19 cellular contexts compared by ENCODE assay signal in the genomic region with DNA sequence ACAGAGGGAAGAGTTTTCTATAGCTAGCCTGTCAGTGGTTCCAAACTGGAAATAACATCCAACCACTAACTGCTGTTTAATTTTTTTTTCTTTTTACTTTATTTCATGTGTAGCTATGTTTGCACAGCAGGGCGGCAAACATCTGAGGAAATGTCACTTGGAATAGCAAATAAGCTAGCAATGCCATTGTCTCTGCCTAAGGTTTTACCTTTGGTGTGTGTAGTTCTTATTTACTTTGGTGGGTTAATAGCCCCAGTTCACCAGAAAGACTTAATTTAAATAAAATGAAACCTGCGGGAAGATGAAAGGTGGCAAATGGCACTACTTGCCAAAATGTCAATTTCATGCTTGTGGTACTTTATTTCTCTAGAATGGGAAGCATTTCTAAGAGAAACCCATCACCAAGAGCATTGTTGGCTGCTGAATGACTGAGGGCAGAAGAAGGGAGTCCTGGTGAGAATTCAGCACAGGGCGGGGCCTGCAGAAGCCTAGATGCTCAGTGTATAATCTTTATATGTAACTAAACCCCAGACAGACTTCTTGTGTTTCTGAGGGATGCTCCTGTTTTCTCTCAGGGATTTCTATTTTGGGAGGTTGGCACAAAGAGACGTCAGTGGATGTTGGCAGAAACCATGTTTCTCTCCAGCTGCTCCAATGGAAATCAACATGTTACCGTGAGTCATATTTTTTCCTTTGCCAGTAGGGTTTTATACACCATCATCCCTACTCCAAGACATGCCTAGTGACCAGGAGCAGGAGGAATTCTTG.
DNase-seq lines count a peak whose midpoint lies in the region; ATAC-seq and TF ChIP-seq lines count a peak whose summit lies in the region.
"Had no signal": no experiment of that assay in that cellular context is flagged by ENCODE, and none has a peak within 500 bp of the region (broad histone marks: within the 10 kb centered on the region; RNA-seq: fewer than 3 reads in every experiment).

No MANE protein-coding gene starts in this region.

- H3K27ac Mint-ChIP-seq in chondrocyte (ENCODE audit: unreplicated experiment), result no peak overlapping the region
- H3K27ac Mint-ChIP-seq: activated naive CD8-positive, alpha-beta T cell had no signal

- peak; percentile 44 for DNase-seq in LHCN-M2 (ENCODE audit: low read depth)
- no peak for DNase-seq in coronary artery (ENCODE audit: low spot score)
- no peak for DNase-seq in right lobe of liver
- DNase-seq in superior temporal gyrus (ENCODE audit: extremely low spot score), result peak; percentile 71
- no peak for DNase-seq in NOMO-1 treated with DMSO at 0.1 percent for 48 hours (lab: John Stamatoyannopoulos, UW; ENCODE audit: unreplicated experiment)
- no peak for DNase-seq in activated CD8-positive, alpha-beta memory T cell treated with anti-CD3 and anti-CD28 coated beads, Interleukin-2, amount 50 U/mL, for 48 hours
- no peak for DNase-seq in chondrocyte (ENCODE audit: low spot score)
- DNase-seq: Calu3; cortex of kidney; kidney glomerular epithelial cell; NCI-H146; NCI-H774; PC-9; stimulated activated CD4-positive, alpha-beta T cell treated with anti-CD3 and anti-CD28 coated beads, Interleukin-1b, Interleukin-23, amount 100 ng/mL, for 48 hours; stimulated activated naive CD4-positive, alpha-beta T cell treated with Interleukin-2 at 50 U/mL for 16 hours; upper lobe of left lung had no signal

- H3K4me1 Mint-ChIP-seq in chondrocyte (ENCODE audit: low read depth), result no peaks in the 10 kb centered on the region

- H3K36me3 ChIP-seq in right lobe of liver, result no peaks in the 10 kb centered on the region
- H3K36me3 ChIP-seq: SJSA1, upper lobe of left lung had no signal

- intact Hi-C loops in right lobe of liver (cut with DNase I), result no loop called here

- peaks cover 0 to 4% (median 0%) of the 10 kb centered on the region in 4 donors for H3K4me1 ChIP-seq in right lobe of liver
- H3K4me1 ChIP-seq: SJSA1, upper lobe of left lung had no signal

- no peak for TF ChIP-seq POLR2A in right lobe of liver (IDR thresholded peaks at IDR 0.05)

- H3K9me3 Mint-ChIP-seq in chondrocyte (ENCODE audit: low read depth), result no peaks in the 10 kb centered on the region

- no peaks in the 10 kb centered on the region for H3K27me3 ChIP-seq in right lobe of liver
- H3K27me3 ChIP-seq: SJSA1, upper lobe of left lung had no signal

- no peak overlapping the region for H3K4me3 Mint-ChIP-seq in chondrocyte (ENCODE audit: unreplicated experiment)
- H3K4me3 Mint-ChIP-seq: activated naive CD8-positive, alpha-beta T cell had no signal

- no peak overlapping the region for H3K4me3 ChIP-seq in coronary artery
- no peak overlapping the region for H3K4me3 ChIP-seq in right lobe of liver
- H3K4me3 ChIP-seq: PC-9, SJSA1, upper lobe of left lung had no signal

- no peaks in the 10 kb centered on the region for H3K36me3 Mint-ChIP-seq in chondrocyte (ENCODE audit: low read depth)

- no peak for TF ChIP-seq CTCF in coronary artery (IDR thresholded peaks at IDR 0.05)
- no peak for TF ChIP-seq CTCF in right lobe of liver (IDR thresholded peaks at IDR 0.05)
- TF ChIP-seq CTCF in chondrocyte (IDR thresholded peaks at IDR 0.05), result no peak

- peak; percentile 34 to 62 (median 45) for ATAC-seq in right lobe of liver
- no peak for ATAC-seq in HG03196 (IDR thresholded peaks at IDR 0.05; ENCODE audit: unreplicated experiment)

- WGBS in right lobe of liver (ENCODE audit: insufficient coverage, low coverage, low lambda C conversion rate, missing lambda C conversion rate), result 62% methylated on average over 5 of the region's 5 CpGs

- H3K9me3 ChIP-seq in right lobe of liver, result no peaks in the 10 kb centered on the region
- H3K9me3 ChIP-seq: SJSA1, upper lobe of left lung had no signal

- H3K27ac ChIP-seq in coronary artery (peak overlapping the region; percentile 57 to 62), right lobe of liver (no peak overlapping the region)
- H3K27ac ChIP-seq: PC-9, SJSA1, upper lobe of left lung had no signal

- H3K27me3 Mint-ChIP-seq in chondrocyte (ENCODE audit: low read depth), result no peaks in the 10 kb centered on the region
- H3K27me3 Mint-ChIP-seq: activated naive CD8-positive, alpha-beta T cell had no signal

Comparison
In these comparisons a context has a peak if more than half of its experiments do, and no peak if none do; other contexts are left out.
1. DNase-seq: peak in LHCN-M2 (single experiment) and superior temporal gyrus (single experiment); none in coronary artery (single experiment), right lobe of liver (0 of 3), NOMO-1 treated with DMSO at 0.1 percent for 48 hours (single experiment), activated CD8-positive, alpha-beta memory T cell treated with anti-CD3 and anti-CD28 coated beads, Interleukin-2, amount 50 U/mL, for 48 hours (single experiment) and chondrocyte (single experiment).
2. H3K27ac ChIP-seq: peak in coronary artery (2 of 2); none in right lobe of liver (0 of 3).